ENCODE assay signal across 19 cellular contexts in the genomic region with DNA sequence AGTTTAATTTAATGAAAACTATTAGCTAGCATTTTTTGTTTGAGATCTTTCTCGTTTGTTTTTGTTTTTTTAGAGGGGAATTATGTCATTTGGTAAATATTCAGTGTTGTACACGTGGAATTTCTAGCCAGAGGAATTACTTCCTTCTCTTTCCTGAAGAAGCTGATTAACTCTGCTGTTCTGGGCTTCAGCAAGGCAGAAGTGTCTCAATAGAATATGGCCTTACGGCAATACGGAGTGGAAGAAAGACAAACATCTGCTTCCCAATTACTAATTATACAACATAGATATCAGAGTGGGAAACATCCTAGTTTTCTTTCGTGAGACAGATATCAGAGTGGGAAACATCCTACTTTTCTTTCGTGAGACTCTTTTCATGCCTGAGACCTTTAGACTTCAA. TPM values are rescaled to one million over a fixed set of nuclear protein-coding genes. Genes with fewer than 3 reads are reported as not detected.
DNase-seq lines count a peak whose midpoint lies in the region; ATAC-seq, FAIRE-seq and TF ChIP-seq lines count a peak whose summit lies in the region.
"Had no signal": no experiment of that assay in that cellular context is flagged by ENCODE, and none has a peak within 500 bp of the region (broad histone marks: within the 10 kb centered on the region; RNA-seq: fewer than 3 reads in every experiment).

No MANE protein-coding gene starts in this region.

- peak; percentile 42 for DNase-seq in Caki2 (ENCODE audit: low read depth)
- DNase-seq in SJSA1 (ENCODE audit: low read depth in 1 of 2, low spot score in 2 of 2) = no peak
- DNase-seq in endothelial cell of umbilical vein (ENCODE audit: low read depth, low spot score) = peak; percentile 51
- DNase-seq in osteoblast (ENCODE audit: insufficient read length, low spot score, missing footprints) = no peak
- DNase-seq in GM03348 (ENCODE audit: low spot score) = no peak
- no peak for DNase-seq in SHP77 (lab: John Stamatoyannopoulos, UW)
- DNase-seq: activated CD4-positive, alpha-beta T cell treated with anti-CD3 and anti-CD28 coated beads, Interleukin-2, amount 10 ng/mL, durations not matched to agents 24 days and 14 days; activated CD8-positive, alpha-beta memory T cell treated with anti-CD3 and anti-CD28 coated beads, Interleukin-2, amount 50 U/mL, for 48 hours; activated naive CD4-positive, alpha-beta T cell; AML-193; natural killer cell; NCI-H1092; PC-9 had no signal

- POLR2A ChIA-PET in endothelial cell of umbilical vein (lab: Charles Lee) = no interaction called here

- CTCF ChIA-PET in endothelial cell of umbilical vein (lab: Charles Lee) = interaction anchor here (0.7 to 2.6 kb wide), 8 partner anchors 10 to 275 kb away, joined by 3 to 12 read pairs (median 4); partner anchors contain the start of gene P3H2

- H3K4me1 ChIP-seq in SJSA1 (replicated peaks) = peaks cover 14% of the 10 kb centered on the region
- H3K4me1 ChIP-seq in endothelial cell of umbilical vein (ENCODE audit: control insufficient read depth, extremely low read depth, insufficient read depth, low read length) = peaks cover 11% of the 10 kb centered on the region
- peaks cover 3% of the 10 kb centered on the region for H3K4me1 ChIP-seq in osteoblast (ENCODE audit: insufficient read depth, low read length)
- H3K4me1 ChIP-seq: right atrium auricular region, suprapubic skin had no signal

- no TSS peak for BruUV-seq in endothelial cell of umbilical vein (replicated peaks; lab: Mats Ljungman, UMichigan)

- ATAC-seq in GM21447 (IDR thresholded peaks at IDR 0.05; ENCODE audit: unreplicated experiment) = no peak
- ATAC-seq in GM21529 (IDR thresholded peaks at IDR 0.05; ENCODE audit: unreplicated experiment) = no peak
- ATAC-seq: K562, natural killer cell had no signal

- dilution Hi-C loops in endothelial cell of umbilical vein (cut with MboI; ENCODE audit: extremely low pct_ligation_motif_present, low sequenced_read_pairs) = no loop called here

- intact Hi-C loops in endothelial cell of umbilical vein (cut with micrococcal nuclease) = loop anchor here (1.0 kb wide), 1 partner anchor 14 kb away; no protein-coding TSS in a partner anchor

- in situ Hi-C loops in Caki2 (cut with HindIII; ENCODE audit: low pct_unique_long_range_greater_than_20kb, low sequenced_read_pairs) = no loop called here

- FAIRE-seq in endothelial cell of umbilical vein (lab: Jason Lieb, UNC) = peak; percentile 63
- FAIRE-seq: K562 had no signal

- no peak overlapping the region for H3K4me3 ChIP-seq in SJSA1
- H3K4me3 ChIP-seq in endothelial cell of umbilical vein (replicated peaks in 1 of 3; ENCODE audit: insufficient read depth in 1 of 3, low read depth in 1 of 3, low read length in 3 of 3) = peak overlapping the region in 1 of 3 experiments; percentile 11
- H3K4me3 ChIP-seq in osteoblast (ENCODE audit: insufficient read depth, low read length) = no peak overlapping the region
- H3K4me3 ChIP-seq: K562, lung, PC-9, right atrium auricular region, suprapubic skin had no signal

- H3K79me2 ChIP-seq in endothelial cell of umbilical vein (ENCODE audit: control insufficient read depth, insufficient read depth, low read length) = no peaks in the 10 kb centered on the region
- peaks cover 5% of the 10 kb centered on the region for H3K79me2 ChIP-seq in osteoblast (ENCODE audit: insufficient read depth, low read length)

- no peaks in the 10 kb centered on the region for H3K27me3 ChIP-seq in SJSA1 (replicated peaks)
- H3K27me3 ChIP-seq in endothelial cell of umbilical vein (ENCODE audit: control insufficient read depth in 2 of 2, insufficient read depth in 2 of 2, low read length in 2 of 2) = no peaks in the 10 kb centered on the region
- H3K27me3 ChIP-seq in osteoblast (ENCODE audit: insufficient read depth, low read length) = no peaks in the 10 kb centered on the region
- H3K27me3 ChIP-seq: right atrium auricular region, suprapubic skin had no signal

- peak overlapping the region; percentile 92 for H2AFZ ChIP-seq in endothelial cell of umbilical vein (ENCODE audit: low read depth, low read length)
- no peak overlapping the region for H2AFZ ChIP-seq in osteoblast (ENCODE audit: low read length)
- H2AFZ ChIP-seq: PC-9 had no signal

- H3K9me3 ChIP-seq in SJSA1 (replicated peaks) = no peaks in the 10 kb centered on the region
- no peaks in the 10 kb centered on the region for H3K9me3 ChIP-seq in endothelial cell of umbilical vein (replicated peaks; ENCODE audit: control insufficient read depth, insufficient read depth, low read length)
- H3K9me3 ChIP-seq in osteoblast (ENCODE audit: low read depth, low read length) = no peaks in the 10 kb centered on the region
- H3K9me3 ChIP-seq: right atrium auricular region, suprapubic skin had no signal

- TF ChIP-seq CTCF in endothelial cell of umbilical vein (IDR thresholded peaks at IDR 0.05; ENCODE audit: extremely low read depth in 1 of 2, insufficient read depth in 1 of 2, low read depth in 1 of 2, low read length in 2 of 2) = no peak
- TF ChIP-seq CTCF in osteoblast (IDR thresholded peaks at IDR 0.05; ENCODE audit: extremely low read depth, low read depth, low read length) = no peak

- peak overlapping the region; percentile 84 for H3K4me2 ChIP-seq in endothelial cell of umbilical vein (ENCODE audit: insufficient read depth, low read length)
- no peak overlapping the region for H3K4me2 ChIP-seq in osteoblast (ENCODE audit: insufficient read depth, low read length)
- H3K4me2 ChIP-seq: PC-9 had no signal

- TF ChIP-seq POLR2A in endothelial cell of umbilical vein (IDR thresholded peaks at IDR 0.05; ENCODE audit: low read depth, low read length) = no peak

- peak overlapping the region; percentile 35 for H3K27ac ChIP-seq in SJSA1
- peak overlapping the region; percentile 51 for H3K27ac ChIP-seq in endothelial cell of umbilical vein (ENCODE audit: insufficient read depth, low read depth, low read length)
- H3K27ac ChIP-seq in osteoblast (ENCODE audit: low read depth, low read length) = peak overlapping the region; percentile 12
- H3K27ac ChIP-seq: PC-9, right atrium auricular region, suprapubic skin had no signal

- H3K9ac ChIP-seq in endothelial cell of umbilical vein (replicated peaks; ENCODE audit: extremely low read depth, insufficient read depth, low read length) = peak overlapping the region; percentile 23

- no peaks in the 10 kb centered on the region for H3K9me1 ChIP-seq in endothelial cell of umbilical vein (replicated peaks; ENCODE audit: control insufficient read depth, extremely low read depth, insufficient read depth, low read length)

- H4K20me1 ChIP-seq in endothelial cell of umbilical vein (replicated peaks; ENCODE audit: control insufficient read depth, extremely low read depth, insufficient read depth, low read length) (no peaks in the 10 kb centered on the region), osteoblast (ENCODE audit: insufficient read depth, low read length) (no peaks in the 10 kb centered on the region)

- H3K36me3 ChIP-seq in SJSA1 = no peaks in the 10 kb centered on the region; the same call in 1 of the 2 replicates
- no peaks in the 10 kb centered on the region for H3K36me3 ChIP-seq in endothelial cell of umbilical vein (ENCODE audit: control insufficient read depth in 2 of 2, extremely low read depth in 1 of 2, insufficient read depth in 2 of 2, low read length in 2 of 2)
- H3K36me3 ChIP-seq in osteoblast (ENCODE audit: insufficient read depth, low read length) = no peaks in the 10 kb centered on the region
- H3K36me3 ChIP-seq: right atrium auricular region, suprapubic skin had no signal

TF ChIP-seq in endothelial cell of umbilical vein, 7 proteins besides CTCF, POLR2A, EP300 and RAD21:
- no peak for TF ChIP-seq POLR2AphosphoS5 (IDR thresholded peaks at IDR 0.05; ENCODE audit: insufficient read depth, low read depth, low read length)
- no peak for TF ChIP-seq MAX (IDR thresholded peaks at IDR 0.05; ENCODE audit: insufficient read depth, insufficient read length)
- no peak for TF ChIP-seq EZH2 (IDR thresholded peaks at IDR 0.05; ENCODE audit: borderline replicate concordance, low read depth, low read length, severe bottlenecking)
TF ChIP-seq in endothelial cell of umbilical vein: peak in this region for 0.

RNA-seq across cellular contexts. Expression of gene P3H2, which starts 11.9 kb away (rescaled TPM):
- total RNA-seq in Caki2 (2014; rRNA removed; shearing (Covaris generic); ENCODE audit: low replicate concordance) = 152 and 185 TPM in 2 replicates
- 166 and 188 TPM in 2 replicates for total RNA-seq in SJSA1 (2014; rRNA removed; shearing (Covaris generic))
- total RNA-seq in endothelial cell of umbilical vein (4.8 and 6.6 TPM in 2 replicates), osteoblast (8.3 and 13.4 TPM in 2 replicates)
- polyA plus RNA-seq in endothelial cell of umbilical vein = 5.8 and 6.8 TPM in 2 replicates
- polyA plus RNA-seq in endothelial cell of umbilical vein (2011; cell fraction: cytosol; rRNA removed) = 5.3 and 5.8 TPM in 2 replicates
- 5.5 and 7.2 TPM in 2 replicates for polyA plus RNA-seq in endothelial cell of umbilical vein (2011; cell fraction: nucleus; rRNA removed)
- polyA plus RNA-seq in endothelial cell of umbilical vein (2012) = 17.3 and 21.4 TPM in 2 replicates
- polyA minus RNA-seq in endothelial cell of umbilical vein = 6.3 and 8.3 TPM in 2 replicates
- polyA minus RNA-seq in endothelial cell of umbilical vein (2011; cell fraction: cytosol; rRNA and poly(A)+ RNA removed) = not detected
- polyA minus RNA-seq in endothelial cell of umbilical vein (2011; cell fraction: nucleus; rRNA and poly(A)+ RNA removed) = 7.1 and 11.3 TPM in 2 replicates
- total RNA-seq: activated CD4-positive, alpha-beta T cell treated with anti-CD3 and anti-CD28 coated beads, Interleukin-2, amount 10 ng/mL, durations not matched to agents 24 days and 14 days had no signal

Comparison
In these comparisons a context has a peak if more than half of its experiments do, and no peak if none do; other contexts are left out.
1. DNase-seq: peak in Caki2 (single experiment) and endothelial cell of umbilical vein (single experiment); none in SJSA1 (0 of 2), osteoblast (single experiment), GM03348 (single experiment) and SHP77 (0 of 2).
2. RNA of gene P3H2, which starts 11.9 kb away (total RNA-seq): 152 to 185 TPM in Caki2 and 166 to 188 TPM in SJSA1; 8.3 to 13.4 TPM in osteoblast and 4.8 to 6.6 TPM in endothelial cell of umbilical vein; every median in the first group is over 10 times any median in the second.
3. Peak in every context shown above with its lines, with median percentiles within 50 percentile points of each other: H3K27ac ChIP-seq.